18 cellular contexts compared by ENCODE assay signal in genomic region chr9:122537066-122537465, GRCh38. TPM values are rescaled to one million over a fixed set of nuclear protein-coding genes. Genes with fewer than 3 reads are reported as not detected.
"Had no signal": no experiment of that assay in that cellular context is flagged by ENCODE, and none has a peak within 500 bp of the region (broad histone marks: within the 10 kb centered on the region; RNA-seq: fewer than 3 reads in every experiment).

No MANE protein-coding gene starts in this region.

RNA-seq across cellular contexts. Expression of gene OR1N1, which starts 10.0 kb away (rescaled TPM):
- total RNA-seq: activated naive CD4-positive, alpha-beta T cell treated with anti-CD3 and anti-CD28 coated beads for 36 hours; activated naive CD4-positive, alpha-beta T cell treated with anti-CD3 and anti-CD28 coated beads, Interleukin-2, amount 50 U/mL, for 72 hours; activated naive CD8-positive, alpha-beta T cell treated with anti-CD3 and anti-CD28 coated beads for 36 hours; activated naive CD8-positive, alpha-beta T cell treated with anti-CD3 and anti-CD28 coated beads, Interleukin-2, amount 10 ng/mL, durations not matched to agents 7 days and 5 days; activated T-cell treated with anti-CD3 and anti-CD28 coated beads, Interleukin-2, amount 50 U/mL, for 4 hours; activated T-cell treated with anti-CD3 and anti-CD28 coated beads, Interleukin-2, amount 50 U/mL, for 72 hours; activated T-helper 1 cell treated with anti-CD3 and anti-CD28 coated beads, Interleukin-12 subunit alpha, Interleukin-12 subunit beta, Interleukin-2, Interleukin-4 antibody, amounts not matched to agents 30 ng/mL and 10 ng/mL and 1 ng/mL, durations not matched to agents 14 hours and 24 hours and 36 hours; activated T-helper 17 cell treated with anti-CD3 and anti-CD28 coated beads, Interleukin-2, amount 50 U/mL, for 72 hours; activated T-helper 2 cell treated with anti-CD3 and anti-CD28 coated beads, Interferon-gamma antibody, Interleukin-2, Interleukin-4, amounts not matched to agents 10 μg/mL and 5 μg/mL and 100 μg/mL, durations not matched to agents 14 hours and 24 hours and 36 hours; adrenal gland; aorta; ascending aorta; astrocyte; body of pancreas; breast epithelium; bronchial epithelial cell; cardiac muscle cell; cardiac septum had no signal

RNA-seq across cellular contexts. Expression of gene OR1N2, which starts 15.8 kb away (rescaled TPM):
- total RNA-seq: activated naive CD4-positive, alpha-beta T cell treated with anti-CD3 and anti-CD28 coated beads for 36 hours; activated naive CD4-positive, alpha-beta T cell treated with anti-CD3 and anti-CD28 coated beads, Interleukin-2, amount 50 U/mL, for 72 hours; activated naive CD8-positive, alpha-beta T cell treated with anti-CD3 and anti-CD28 coated beads for 36 hours; activated T-cell treated with anti-CD3 and anti-CD28 coated beads, Interleukin-2, amount 50 U/mL, for 4 hours; activated T-cell treated with anti-CD3 and anti-CD28 coated beads, Interleukin-2, amount 50 U/mL, for 72 hours; activated T-helper 1 cell treated with anti-CD3 and anti-CD28 coated beads, Interleukin-12 subunit alpha, Interleukin-12 subunit beta, Interleukin-2, Interleukin-4 antibody, amounts not matched to agents 30 ng/mL and 10 ng/mL and 1 ng/mL, durations not matched to agents 14 hours and 24 hours and 36 hours; activated T-helper 2 cell treated with anti-CD3 and anti-CD28 coated beads, Interferon-gamma antibody, Interleukin-2, Interleukin-4, amounts not matched to agents 10 μg/mL and 5 μg/mL and 100 μg/mL, durations not matched to agents 14 hours and 24 hours and 36 hours; adrenal gland; aorta; ascending aorta; astrocyte; body of pancreas; bronchial epithelial cell; cardiac muscle cell; cardiac septum had no signal

RNA-seq across cellular contexts. Expression of gene OR1J4, which starts 18.1 kb away (rescaled TPM):
- total RNA-seq: activated naive CD4-positive, alpha-beta T cell treated with anti-CD3 and anti-CD28 coated beads for 36 hours; activated naive CD8-positive, alpha-beta T cell treated with anti-CD3 and anti-CD28 coated beads for 36 hours; activated T-cell treated with anti-CD3 and anti-CD28 coated beads, Interleukin-2, amount 50 U/mL, for 4 hours; activated T-helper 1 cell treated with anti-CD3 and anti-CD28 coated beads, Interleukin-12 subunit alpha, Interleukin-12 subunit beta, Interleukin-2, Interleukin-4 antibody, amounts not matched to agents 30 ng/mL and 10 ng/mL and 1 ng/mL, durations not matched to agents 14 hours and 24 hours and 36 hours; activated T-helper 17 cell treated with anti-CD3 and anti-CD28 coated beads, Interleukin-2, amount 50 U/mL, for 72 hours; activated T-helper 2 cell treated with anti-CD3 and anti-CD28 coated beads, Interferon-gamma antibody, Interleukin-2, Interleukin-4, amounts not matched to agents 10 μg/mL and 5 μg/mL and 100 μg/mL, durations not matched to agents 14 hours and 24 hours and 36 hours; adrenal gland; aorta; ascending aorta; astrocyte; body of pancreas; breast epithelium; bronchial epithelial cell; cardiac muscle cell; cardiac septum had no signal

RNA-seq across cellular contexts. Expression of gene OR1J2, which starts 26.5 kb away (rescaled TPM):
- total RNA-seq: activated naive CD4-positive, alpha-beta T cell treated with anti-CD3 and anti-CD28 coated beads for 36 hours; activated naive CD8-positive, alpha-beta T cell treated with anti-CD3 and anti-CD28 coated beads, Interleukin-2, amount 10 ng/mL, durations not matched to agents 7 days and 5 days; activated T-cell treated with anti-CD3 and anti-CD28 coated beads, Interleukin-2, amount 50 U/mL, for 4 hours; activated T-cell treated with anti-CD3 and anti-CD28 coated beads, Interleukin-2, amount 50 U/mL, for 72 hours; activated T-helper 1 cell treated with anti-CD3 and anti-CD28 coated beads, Interleukin-12 subunit alpha, Interleukin-12 subunit beta, Interleukin-2, Interleukin-4 antibody, amounts not matched to agents 30 ng/mL and 10 ng/mL and 1 ng/mL, durations not matched to agents 14 hours and 24 hours and 36 hours; activated T-helper 17 cell treated with anti-CD3 and anti-CD28 coated beads, Interleukin-2, amount 50 U/mL, for 72 hours; activated T-helper 2 cell treated with anti-CD3 and anti-CD28 coated beads, Interferon-gamma antibody, Interleukin-2, Interleukin-4, amounts not matched to agents 10 μg/mL and 5 μg/mL and 100 μg/mL, durations not matched to agents 14 hours and 24 hours and 36 hours; adrenal gland; aorta; ascending aorta; astrocyte; body of pancreas; breast epithelium; bronchial epithelial cell; cardiac muscle cell; cardiac septum had no signal

RNA-seq across cellular contexts. Expression of gene OR1L8, which starts 46.1 kb away (rescaled TPM):
- total RNA-seq: activated naive CD4-positive, alpha-beta T cell treated with anti-CD3 and anti-CD28 coated beads for 36 hours; activated naive CD4-positive, alpha-beta T cell treated with anti-CD3 and anti-CD28 coated beads, Interleukin-2, amount 50 U/mL, for 72 hours; activated naive CD8-positive, alpha-beta T cell treated with anti-CD3 and anti-CD28 coated beads for 36 hours; activated naive CD8-positive, alpha-beta T cell treated with anti-CD3 and anti-CD28 coated beads, Interleukin-2, amount 10 ng/mL, durations not matched to agents 7 days and 5 days; activated T-cell treated with anti-CD3 and anti-CD28 coated beads, Interleukin-2, amount 50 U/mL, for 4 hours; activated T-cell treated with anti-CD3 and anti-CD28 coated beads, Interleukin-2, amount 50 U/mL, for 72 hours; activated T-helper 1 cell treated with anti-CD3 and anti-CD28 coated beads, Interleukin-12 subunit alpha, Interleukin-12 subunit beta, Interleukin-2, Interleukin-4 antibody, amounts not matched to agents 30 ng/mL and 10 ng/mL and 1 ng/mL, durations not matched to agents 14 hours and 24 hours and 36 hours; activated T-helper 17 cell treated with anti-CD3 and anti-CD28 coated beads, Interleukin-2, amount 50 U/mL, for 72 hours; activated T-helper 2 cell treated with anti-CD3 and anti-CD28 coated beads, Interferon-gamma antibody, Interleukin-2, Interleukin-4, amounts not matched to agents 10 μg/mL and 5 μg/mL and 100 μg/mL, durations not matched to agents 14 hours and 24 hours and 36 hours; aorta; ascending aorta; astrocyte; body of pancreas; bronchial epithelial cell; cardiac muscle cell; cardiac septum had no signal
